Comparison of ENCODE assay signal across 26 cellular contexts in genomic region chr19:35725216-35725861, GRCh38. TPM values are rescaled to one million over a fixed set of nuclear protein-coding genes. Genes with fewer than 3 reads are reported as not detected.
DNase-seq lines count a peak whose midpoint lies in the region; ATAC-seq lines count a peak whose summit lies in the region.
"Had no signal": no experiment of that assay in that cellular context is flagged by ENCODE, and none has a peak within 500 bp of the region (broad histone marks: within the 10 kb centered on the region; RNA-seq: fewer than 3 reads in every experiment).

No MANE protein-coding gene starts in this region.

- no peak for DNase-seq in activated T-cell treated with anti-CD3 and anti-CD28 coated beads, Interleukin-2, amount 50 U/mL, for 24 hours
- no peak for DNase-seq in activated T-cell treated with anti-CD3 and anti-CD28 coated beads, Interleukin-2, amount 50 U/mL, for 1 hour
- DNase-seq in stimulated activated naive CD8-positive, alpha-beta T cell treated with anti-CD3 and anti-CD28 coated beads, Interleukin-15, amount 100 ng/mL, for 72 hours = no peak
- DNase-seq in stimulated activated naive CD8-positive, alpha-beta T cell treated with anti-CD3 and anti-CD28 coated beads, Interleukin-15, Interleukin-2, amounts not matched to agents 100 U/mL and 50 U/mL, for 24 hours = no peak
- DNase-seq in neuronal stem cell (ENCODE audit: low spot score) = no peak
- DNase-seq in inferior parietal cortex (ENCODE audit: extremely low spot score) = no peak
- DNase-seq: DMS 273 treated with DMSO at 0.1 percent for 48 hours, DMS79, EL, GDM1, GOT3, Kasumi-1, NCI-H1694, NCI-H2029 treated with DMSO at 0.1 percent for 48 hours, NCI-H446 treated with DMSO at 0.1 percent for 48 hours, NCI-H526, NCI-H82, PC-9, SHP77 had no signal

- H3K9me3 Mint-ChIP-seq in activated T-cell treated with anti-CD3 and anti-CD28 coated beads, Interleukin-2, amount 50 U/mL, for 24 hours = no peaks in the 10 kb centered on the region
- no peaks in the 10 kb centered on the region for H3K9me3 Mint-ChIP-seq in stimulated activated naive CD8-positive, alpha-beta T cell treated with anti-CD3 and anti-CD28 coated beads, Interleukin-15, amount 100 ng/mL, for 72 hours
- H3K9me3 Mint-ChIP-seq: CD8-positive, alpha-beta T cell had no signal

- no peak overlapping the region for H2AFZ ChIP-seq in neuronal stem cell (ENCODE audit: low read length)
- H2AFZ ChIP-seq: PC-9 had no signal

- no peak overlapping the region for H3K4me3 Mint-ChIP-seq in activated T-cell treated with anti-CD3 and anti-CD28 coated beads, Interleukin-2, amount 50 U/mL, for 24 hours
- H3K4me3 Mint-ChIP-seq in stimulated activated naive CD8-positive, alpha-beta T cell treated with anti-CD3 and anti-CD28 coated beads, Interleukin-15, amount 100 ng/mL, for 72 hours = no peak overlapping the region
- H3K4me3 Mint-ChIP-seq: B cell; CD8-positive, alpha-beta T cell had no signal

- peak overlapping the region; percentile 63 for H3K9ac ChIP-seq in neuronal stem cell (ENCODE audit: low read depth, low read length, poor library complexity)

- peak overlapping the region; percentile 76 for H3K27ac Mint-ChIP-seq in activated T-cell treated with anti-CD3 and anti-CD28 coated beads, Interleukin-2, amount 50 U/mL, for 24 hours
- H3K27ac Mint-ChIP-seq in stimulated activated naive CD8-positive, alpha-beta T cell treated with anti-CD3 and anti-CD28 coated beads, Interleukin-15, amount 100 ng/mL, for 72 hours = peak overlapping the region; percentile 33 to 82
- H3K27ac Mint-ChIP-seq: B cell; CD8-positive, alpha-beta T cell had no signal

- no peak overlapping the region for H4K8ac ChIP-seq in neuronal stem cell (ENCODE audit: low read depth, low read length)

- no peak overlapping the region for H2AK5ac ChIP-seq in neuronal stem cell (ENCODE audit: low read depth, low read length)

- no peaks in the 10 kb centered on the region for H3K9me3 ChIP-seq in neuronal stem cell (replicated peaks in 1 of 2; ENCODE audit: control insufficient read depth in 2 of 2, insufficient read depth in 1 of 2, low read depth in 1 of 2, low read length in 2 of 2)

- H3K14ac ChIP-seq in neuronal stem cell (ENCODE audit: low read length) = no peak overlapping the region

- H3K27me3 Mint-ChIP-seq in activated T-cell treated with anti-CD3 and anti-CD28 coated beads, Interleukin-2, amount 50 U/mL, for 24 hours = no peaks in the 10 kb centered on the region
- H3K27me3 Mint-ChIP-seq in stimulated activated naive CD8-positive, alpha-beta T cell treated with anti-CD3 and anti-CD28 coated beads, Interleukin-15, amount 100 ng/mL, for 72 hours = no peaks in the 10 kb centered on the region
- H3K27me3 Mint-ChIP-seq: B cell had no signal

- peaks cover 10% of the 10 kb centered on the region for H3K79me1 ChIP-seq in neuronal stem cell (ENCODE audit: low read depth, low read length)

- H3K4me1 Mint-ChIP-seq in activated T-cell treated with anti-CD3 and anti-CD28 coated beads, Interleukin-2, amount 50 U/mL, for 24 hours (ENCODE audit: low read depth) = peaks cover 14% of the 10 kb centered on the region
- H3K4me1 Mint-ChIP-seq in stimulated activated naive CD8-positive, alpha-beta T cell treated with anti-CD3 and anti-CD28 coated beads, Interleukin-15, amount 100 ng/mL, for 72 hours = peaks cover 38% of the 10 kb centered on the region

- H2BK12ac ChIP-seq in neuronal stem cell (ENCODE audit: low read length) = no peak overlapping the region

- no peaks in the 10 kb centered on the region for H3K4me1 ChIP-seq in neuronal stem cell (ENCODE audit: control insufficient read depth in 2 of 2, insufficient read depth in 1 of 2, low read depth in 1 of 2, low read length in 2 of 2)

- no peak for ATAC-seq in stimulated activated naive CD8-positive, alpha-beta T cell treated with anti-CD3 and anti-CD28 coated beads, Interleukin-15, amount 100 ng/mL, for 72 hours
- ATAC-seq in stimulated activated naive CD8-positive, alpha-beta T cell treated with anti-CD3 and anti-CD28 coated beads, Interleukin-15, Interleukin-2, amounts not matched to agents 100 U/mL and 50 U/mL, for 24 hours = no peak
- no peak for ATAC-seq in HG02571 (IDR thresholded peaks at IDR 0.05; ENCODE audit: unreplicated experiment)
- ATAC-seq: CD8-positive, alpha-beta T cell; GM12878; HCT116 had no signal

- no peak overlapping the region for H3K23ac ChIP-seq in neuronal stem cell (ENCODE audit: low read depth, low read length, poor library complexity)

- H3K18ac ChIP-seq in neuronal stem cell (ENCODE audit: low read length) = no peak overlapping the region

- peaks cover 95% of the 10 kb centered on the region for H3K36me3 Mint-ChIP-seq in activated T-cell treated with anti-CD3 and anti-CD28 coated beads, Interleukin-2, amount 50 U/mL, for 24 hours (ENCODE audit: low read depth)

- H3K4me3 ChIP-seq in neuronal stem cell (ENCODE audit: low read length in 2 of 2) = no peak overlapping the region
- H3K4me3 ChIP-seq: GM12878, PC-9 had no signal

- no peak overlapping the region for H2BK5ac ChIP-seq in neuronal stem cell (ENCODE audit: low read length)

- no peak overlapping the region for H2BK120ac ChIP-seq in neuronal stem cell (ENCODE audit: low read depth, low read length)

- H4K91ac ChIP-seq in neuronal stem cell (ENCODE audit: low read depth, low read length, poor library complexity) = no peak overlapping the region

- H3K36me3 ChIP-seq in neuronal stem cell (replicated peaks in 1 of 2; ENCODE audit: control insufficient read depth in 2 of 2, insufficient read depth in 2 of 2, low read length in 2 of 2) = peaks cover 84 to 95% of the 10 kb centered on the region in 2 donors

- H3K27ac ChIP-seq in neuronal stem cell (replicated peaks; ENCODE audit: low read length) = no peak overlapping the region
- H3K27ac ChIP-seq: 22Rv1, C4-2B, PC-9 had no signal

- WGBS in neuronal stem cell (ENCODE audit: extremely low coverage in 2 of 2, insufficient read length in 2 of 2, insufficient replicate concordance in 1 of 2), 2 donors = no CpG with 5 or more reads among the region's 23 CpGs

- no peak overlapping the region for H3K4me2 ChIP-seq in neuronal stem cell (ENCODE audit: insufficient read depth, low read length, poor library complexity, severe bottlenecking)
- H3K4me2 ChIP-seq: PC-9 had no signal

- no peak overlapping the region for H2BK15ac ChIP-seq in neuronal stem cell (ENCODE audit: low read length)

- H3K27me3 ChIP-seq in neuronal stem cell (ENCODE audit: control insufficient read depth in 3 of 3, insufficient read depth in 3 of 3, low read depth in 1 of 3, low read length in 3 of 3) = no peaks in the 10 kb centered on the region

- H3K4ac ChIP-seq in neuronal stem cell (ENCODE audit: low read length) = no peak overlapping the region

RNA-seq across cellular contexts. Expression of gene KMT2B, which starts 7.5 kb away (rescaled TPM):
- 11.4 TPM for polyA plus RNA-seq in neuronal stem cell (2013, experiment 1 of 2)
- 11.1 TPM for polyA plus RNA-seq in neuronal stem cell (2013, experiment 2 of 2)

RNA-seq across cellular contexts. Expression of gene IGFLR1, which starts 16.9 kb away (rescaled TPM):
- 9.7 TPM for polyA plus RNA-seq in neuronal stem cell (2013, experiment 1 of 2)
- 9.4 TPM for polyA plus RNA-seq in neuronal stem cell (2013, experiment 2 of 2)

RNA-seq across cellular contexts. Expression of gene U2AF1L4, which starts 19.9 kb away (rescaled TPM):
- polyA plus RNA-seq in neuronal stem cell (2013, experiment 1 of 2) = 13.5 TPM
- polyA plus RNA-seq in neuronal stem cell (2013, experiment 2 of 2) = 14.3 TPM

RNA-seq across cellular contexts. Expression of gene PSENEN, which starts 20.1 kb away (rescaled TPM):
- polyA plus RNA-seq in neuronal stem cell (2013, experiment 1 of 2) = 84.6 TPM
- polyA plus RNA-seq in neuronal stem cell (2013, experiment 2 of 2) = 82.8 TPM

RNA-seq across cellular contexts. Expression of gene ZBTB32, which starts 21.0 kb away (rescaled TPM):
- not detected for polyA plus RNA-seq in neuronal stem cell (2013, experiment 1 of 2)
- not detected for polyA plus RNA-seq in neuronal stem cell (2013, experiment 2 of 2)
